Comparison of ENCODE assay signal across 8 cellular contexts in the genomic region with DNA sequence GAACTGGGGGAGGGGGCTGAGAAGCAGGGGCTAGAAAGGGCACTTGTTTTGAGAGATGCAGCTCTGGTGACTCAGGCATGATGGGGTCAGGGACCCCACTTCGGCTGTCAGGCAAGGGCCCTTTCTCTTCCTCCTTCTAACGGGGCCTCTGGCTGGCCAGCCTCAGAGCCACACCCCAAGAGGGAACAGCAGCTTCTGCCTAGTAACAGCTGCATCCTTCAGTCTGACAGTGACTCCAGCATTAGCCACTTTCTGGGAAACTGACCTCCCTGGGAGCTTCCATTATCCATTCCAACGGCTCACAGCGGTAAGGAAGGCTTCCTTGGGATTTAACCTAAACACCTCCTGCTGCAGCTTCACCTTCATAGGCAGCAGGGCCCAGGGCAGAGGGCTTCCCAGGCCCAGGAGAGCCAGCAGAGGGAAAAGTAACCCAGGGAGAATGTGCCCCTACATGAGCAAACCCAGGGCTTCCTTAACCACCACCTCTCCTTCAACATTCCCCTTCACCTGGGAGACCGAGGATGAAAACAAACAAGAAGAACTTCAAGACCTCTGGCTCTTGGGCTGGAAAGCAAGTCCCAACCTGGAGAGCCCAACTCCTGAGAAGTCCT. TPM values are rescaled to one million over a fixed set of nuclear protein-coding genes. Genes with fewer than 3 reads are reported as not detected.
A peak's percentile ranks its signal among the peaks of the same experiment; 100 is the strongest.
DNase-seq lines count a peak whose midpoint lies in the region; ATAC-seq and TF ChIP-seq lines count a peak whose summit lies in the region.

No MANE protein-coding gene starts in this region.

- H3K4me3 ChIP-seq in psoas muscle (peak overlapping the region; percentile 91), testis (peak overlapping the region in 1 of 2 donors; percentile 90)

- H3K27me3 Mint-ChIP-seq in glutamatergic neuron (ENCODE audit: unreplicated experiment): peaks cover 4% of the 10 kb centered on the region

- H3K36me3 ChIP-seq in psoas muscle (ENCODE audit: insufficient read depth in 1 of 2, low read depth in 1 of 2) (peaks cover 0 to 5% of the 10 kb centered on the region in 2 donors), testis (ENCODE audit: low read depth, missing control alignments) (no peaks in the 10 kb centered on the region)

- DNase-seq in GM03348 (ENCODE audit: low spot score) (peak; percentile 81), UCSD-AML1 (lab: John Stamatoyannopoulos, UW; ENCODE audit: unreplicated experiment) (peak; percentile 43), glutamatergic neuron (no peak), psoas muscle (peak; percentile 58 to 72), testis (no peak), NCI-H1105 treated with DMSO at 0.1 percent for 48 hours (lab: John Stamatoyannopoulos, UW) (no peak), NCI-H2171 treated with DMSO at 0.1 percent for 48 hours (lab: John Stamatoyannopoulos, UW) (no peak), occipital lobe (lab: John Stamatoyannopoulos, UW) (no peak)

- peak overlapping the region; percentile 77 for H3K4me3 Mint-ChIP-seq in glutamatergic neuron (ENCODE audit: unreplicated experiment)

- WGBS in psoas muscle, 3 donors: 23 to 38% (median 29%) methylated on average over 4 to 5 of the region's 5 CpGs
- 16 to 38% methylated on average over 4 to 5 of the region's 5 CpGs for WGBS in testis, 2 donors

- H3K9me3 ChIP-seq in psoas muscle (no peaks in the 10 kb centered on the region), testis (no peaks in the 10 kb centered on the region)

- TF ChIP-seq CTCF in glutamatergic neuron (IDR thresholded peaks at IDR 0.05; ENCODE audit: partially characterized antibody, unreplicated experiment): no peak
- no peak for TF ChIP-seq CTCF in psoas muscle (IDR thresholded peaks at IDR 0.05)
- no peak for TF ChIP-seq CTCF in testis (IDR thresholded peaks at IDR 0.05)

- H3K27ac Mint-ChIP-seq in glutamatergic neuron (ENCODE audit: unreplicated experiment): peak overlapping the region; percentile 74

- peak in 2 of 4 donors; percentile 26 to 40 for ATAC-seq in psoas muscle

- H3K36me3 Mint-ChIP-seq in glutamatergic neuron (ENCODE audit: unreplicated experiment): no peaks in the 10 kb centered on the region

- peak overlapping the region; percentile 78 for H3K27ac ChIP-seq in psoas muscle
- H3K27ac ChIP-seq in testis: peak overlapping the region in 1 of 2 donors; percentile 41

- intact Hi-C loops in psoas muscle (cut with DNase I): no loop called here
- intact Hi-C loops in testis (cut with DNase I; ENCODE audit: low total_unique reads): no loop called here

- H3K4me1 Mint-ChIP-seq in glutamatergic neuron (ENCODE audit: low read depth, unreplicated experiment): peaks cover 46% of the 10 kb centered on the region

- no peaks in the 10 kb centered on the region for H3K27me3 ChIP-seq in psoas muscle (ENCODE audit: insufficient read depth in 3 of 3, low read length in 2 of 3)
- no peaks in the 10 kb centered on the region for H3K27me3 ChIP-seq in testis

- no peak for TF ChIP-seq POLR2A in testis (IDR thresholded peaks at IDR 0.05)

- peaks cover 12% of the 10 kb centered on the region for H3K9me3 Mint-ChIP-seq in glutamatergic neuron (ENCODE audit: unreplicated experiment)

- peaks cover 51% of the 10 kb centered on the region for H3K4me1 ChIP-seq in psoas muscle
- H3K4me1 ChIP-seq in testis: peaks cover 60% of the 10 kb centered on the region

RNA-seq across cellular contexts. Expression of a gene that starts 2.7 kb away (rescaled TPM):
- total RNA-seq in glutamatergic neuron (ENCODE audit: unreplicated experiment) (64.3 TPM), psoas muscle (10 to 100 TPM; 11.7 to 16.5 (median 12.8) TPM), testis (10 to 100 TPM; 63.5 to 79.7 TPM), occipital lobe (10.3 TPM)
- polyA plus RNA-seq in psoas muscle (1 to 10 TPM; 6.8 to 7.8 (median 7.1) TPM), testis (ENCODE audit: insufficient read depth, low read depth, low replicate concordance) (22.0 TPM)

RNA-seq across cellular contexts. Expression of a gene that starts 17.4 kb away (rescaled TPM):
- 5.9 TPM for total RNA-seq in glutamatergic neuron (ENCODE audit: unreplicated experiment)
- 1 to 10 TPM; 1.6 to 3.5 (median 3.3) TPM for total RNA-seq in psoas muscle
- polyA plus RNA-seq in psoas muscle: 1 to 10 TPM; 1.8 to 9.0 (median 3.1) TPM
- total RNA-seq in testis: 1 to 10 TPM; 5.1 to 5.8 TPM
- polyA plus RNA-seq in testis (ENCODE audit: insufficient read depth, low read depth, low replicate concordance): 4.9 TPM
- total RNA-seq in occipital lobe: 7.2 TPM

Comparison
In these comparisons a context has a peak if more than half of its experiments do, and no peak if none do; other contexts are left out.
1. DNase-seq: peak in GM03348 (single experiment), UCSD-AML1 (single experiment) and psoas muscle (2 of 2); none in glutamatergic neuron (single experiment), testis (single experiment), NCI-H1105 treated with DMSO at 0.1 percent for 48 hours (single experiment), NCI-H2171 treated with DMSO at 0.1 percent for 48 hours (single experiment) and occipital lobe (single experiment).